11 cellular contexts compared by ENCODE assay signal in the genomic region with DNA sequence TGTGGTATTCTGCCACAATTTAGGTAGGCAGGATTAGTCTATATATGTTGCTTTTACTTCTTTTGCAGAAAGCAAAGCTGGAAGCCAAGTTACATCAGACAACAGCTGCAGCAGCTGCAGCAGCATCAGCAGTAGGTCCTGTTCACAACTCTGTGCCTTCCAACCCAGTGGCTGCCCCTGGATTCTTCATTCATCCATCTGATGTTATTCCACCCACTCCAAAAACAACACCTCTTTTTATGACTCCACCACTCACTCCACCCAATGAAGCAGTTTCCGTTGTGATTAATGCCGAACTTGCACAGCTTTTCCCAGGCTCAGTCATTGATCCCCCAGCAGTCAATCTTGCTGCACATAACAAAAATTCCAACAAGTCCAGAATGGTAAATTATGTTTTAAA.
"Had no signal": no experiment of that assay in that cellular context is flagged by ENCODE, and none has a peak within 500 bp of the region (broad histone marks: within the 10 kb centered on the region; RNA-seq: fewer than 3 reads in every experiment).

No MANE protein-coding gene starts in this region.

- H3K27me3 ChIP-seq: colonic mucosa, tibial artery, uterus had no signal

- H3K4me1 ChIP-seq: colonic mucosa, tibial artery, uterus had no signal

- H3K9me3 ChIP-seq: colonic mucosa, tibial artery, uterus had no signal

- H3K27ac ChIP-seq: colonic mucosa, skin epidermis, tibial artery, uterus had no signal

- H3K36me3 ChIP-seq: colonic mucosa, uterus had no signal

- ATAC-seq: SK-N-SH treated with all-trans-retinoic acid at 6 μM for 48 hours, T-helper 17 cell had no signal

- DNase-seq: activated CD4-positive, alpha-beta T cell treated with anti-CD3 and anti-CD28 coated beads, Interleukin-2, amount 50 U/mL, for 4 hours; activated effector memory CD4-positive, alpha-beta T cell treated with Interleukin-2 at 50 U/mL for 16 hours; activated T-cell treated with anti-CD3 and anti-CD28 coated beads, Interleukin-2, amount 50 U/mL, for 24 hours; colonic mucosa; effector CD4-positive, alpha-beta T cell; naive B cell; T-helper 17 cell; tibial artery; uterus had no signal

- H3K4me3 ChIP-seq: colonic mucosa, skin epidermis, tibial artery, uterus had no signal
